Comparison of ENCODE assay signal across 22 cellular contexts in the genomic region with DNA sequence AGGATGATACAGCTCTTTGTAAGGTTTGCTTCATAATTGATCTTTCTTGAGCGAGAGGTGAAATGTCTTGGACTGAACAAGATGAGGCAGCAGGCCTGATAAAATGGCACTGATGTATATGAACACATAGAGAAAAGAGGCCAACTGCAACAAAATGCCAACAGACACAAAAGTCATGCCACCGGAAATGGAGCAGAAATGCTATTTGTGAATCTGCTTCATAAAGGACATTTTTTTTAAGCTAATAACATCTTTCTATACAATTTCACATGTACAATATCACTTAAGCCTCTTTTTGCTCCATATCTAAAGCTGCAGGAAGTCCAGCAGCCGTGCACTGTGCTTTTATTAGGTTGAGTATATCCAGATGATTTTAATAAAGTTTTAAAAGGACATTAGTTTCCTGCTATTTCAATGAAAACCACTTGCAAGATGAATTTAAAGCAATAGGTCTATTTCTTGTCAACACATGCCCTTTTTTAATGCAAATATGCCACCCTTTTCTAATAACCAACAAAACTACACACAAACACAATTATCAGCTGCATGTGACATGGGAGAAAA.
"Had no signal": no experiment of that assay in that cellular context is flagged by ENCODE, and none has a peak within 500 bp of the region (broad histone marks: within the 10 kb centered on the region; RNA-seq: fewer than 3 reads in every experiment).

No MANE protein-coding gene starts in this region.

- H3K27ac ChIP-seq: SJSA1 had no signal

- H3K27me3 ChIP-seq: MG63, SJSA1 had no signal

- H3K36me3 ChIP-seq: MG63, SJSA1 had no signal

- H3K4me1 ChIP-seq: SJSA1 had no signal

- H3K9me3 ChIP-seq: MG63, SJSA1 had no signal

- DNase-seq: IMR-90, Karpas-422, KG1, MG63, NCI-H1105 treated with DMSO at 0.1 percent for 48 hours, NCI-H1417 treated with DMSO at 0.1 percent for 48 hours, NCI-H146, NCI-H1694 treated with DMSO at 0.1 percent for 48 hours, NCI-H1930, NCI-H2081 treated with DMSO at 0.1 percent for 48 hours, NCI-H2171, NCI-H226, NCI-H446, NCI-H510A, NCI-H524 treated with DMSO at 0.1 percent for 48 hours, NCI-H69, NCI-H774, Right ventricle myocardium superior, RPMI8226, SIG-M5 had no signal

- H3K4me3 ChIP-seq: MG63, SJSA1 had no signal

- ATAC-seq: HepG2 had no signal
